ENCODE assay signal across 22 cellular contexts in the genomic region with DNA sequence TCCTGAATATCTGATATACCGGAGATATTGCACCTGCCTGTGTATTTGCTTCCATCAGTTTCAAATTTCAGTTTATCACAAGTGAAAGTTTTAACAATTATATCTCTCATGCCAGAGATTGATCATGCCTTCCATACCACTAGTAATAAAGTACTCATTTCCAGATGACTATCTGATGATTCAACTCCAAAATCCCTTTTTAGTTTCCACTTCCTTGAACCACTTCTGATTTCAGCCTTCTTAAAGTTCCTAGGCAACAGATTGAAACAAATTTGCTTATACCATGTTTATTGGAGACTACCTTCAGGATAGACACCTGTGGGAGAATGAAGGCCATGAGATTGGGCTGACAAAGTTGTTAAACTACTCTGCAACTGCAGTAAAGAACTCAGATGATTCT. TPM values are rescaled to one million over a fixed set of nuclear protein-coding genes. Genes with fewer than 3 reads are reported as not detected.
"Had no signal": no experiment of that assay in that cellular context is flagged by ENCODE, and none has a peak within 500 bp of the region (broad histone marks: within the 10 kb centered on the region; RNA-seq: fewer than 3 reads in every experiment).

No MANE protein-coding gene starts in this region.

- H3K27ac Mint-ChIP-seq: dendritic cell treated with granulocyte-macrophage colony-stimulating factor and Interleukin-4, amounts not matched to agents 40 ng/mL and 50 ng/mL, for 4 days; nephron progenitor cell; stimulated activated naive CD8-positive, alpha-beta T cell treated with anti-CD3 and anti-CD28 coated beads, Interleukin-15, Interleukin-2, amounts not matched to agents 100 ng/mL and 50 ng/mL, for 24 hours; T-helper 17 cell had no signal

- H3K27ac ChIP-seq: esophagus muscularis mucosa, skin epidermis, upper lobe of left lung, WERI-Rb-1 had no signal

- DNase-seq: activated CD4-positive, alpha-beta T cell treated with anti-CD3 and anti-CD28 coated beads for 1 hour; activated CD8-positive, alpha-beta memory T cell treated with anti-CD3 and anti-CD28 coated beads for 24 hours; activated CD8-positive, alpha-beta memory T cell treated with anti-CD3 and anti-CD28 coated beads, Interleukin-2, amount 50 U/mL, for 48 hours; activated effector memory CD4-positive, alpha-beta T cell treated with Interleukin-2 at 50 U/mL for 16 hours; activated naive CD4-positive, alpha-beta T cell treated with anti-CD3 and anti-CD28 coated beads, Interleukin-2, amount 50 U/mL, for 16 hours; activated T-cell treated with anti-CD3 and anti-CD28 coated beads, Interleukin-2, amount 50 U/mL, for 48 hours; effector CD8-positive, alpha-beta T cell; midbrain; nephron progenitor cell; nucleus accumbens; stimulated activated CD4-positive, alpha-beta T cell treated with anti-CD3 and anti-CD28 coated beads, Interleukin-15, amount 100 ng/mL, for 24 hours; stimulated activated CD4-positive, alpha-beta T cell treated with anti-CD3 and anti-CD28 coated beads, Interleukin-2, amount 100 ng/mL, for 48 hours; T-helper 17 cell; upper lobe of left lung; WERI-Rb-1 had no signal

- H3K9me3 Mint-ChIP-seq: dendritic cell treated with granulocyte-macrophage colony-stimulating factor and Interleukin-4, amounts not matched to agents 40 ng/mL and 50 ng/mL, for 4 days had no signal

- H3K9me3 ChIP-seq: upper lobe of left lung had no signal

- H3K4me1 ChIP-seq: esophagus muscularis mucosa, upper lobe of left lung had no signal

- H3K4me1 Mint-ChIP-seq: nephron progenitor cell, T-helper 17 cell had no signal

- H3K36me3 ChIP-seq: esophagus muscularis mucosa, upper lobe of left lung, WERI-Rb-1 had no signal

- H3K27me3 Mint-ChIP-seq: dendritic cell treated with granulocyte-macrophage colony-stimulating factor and Interleukin-4, amounts not matched to agents 40 ng/mL and 50 ng/mL, for 4 days; stimulated activated naive CD8-positive, alpha-beta T cell treated with anti-CD3 and anti-CD28 coated beads, Interleukin-15, Interleukin-2, amounts not matched to agents 100 ng/mL and 50 ng/mL, for 24 hours; T-helper 17 cell had no signal

- H3K27me3 ChIP-seq: esophagus muscularis mucosa, hepatocyte, upper lobe of left lung had no signal

- H3K4me3 Mint-ChIP-seq: dendritic cell treated with granulocyte-macrophage colony-stimulating factor and Interleukin-4, amounts not matched to agents 40 ng/mL and 50 ng/mL, for 4 days; nephron progenitor cell; stimulated activated naive CD8-positive, alpha-beta T cell treated with anti-CD3 and anti-CD28 coated beads, Interleukin-15, Interleukin-2, amounts not matched to agents 100 ng/mL and 50 ng/mL, for 24 hours; T-helper 17 cell had no signal

- H3K4me2 ChIP-seq: hepatocyte had no signal

- H3K4me3 ChIP-seq: esophagus muscularis mucosa, hepatocyte, lung, skin epidermis, upper lobe of left lung had no signal

- H3K79me2 ChIP-seq: hepatocyte had no signal

- H2AFZ ChIP-seq: hepatocyte had no signal

- ATAC-seq: T-helper 17 cell had no signal

RNA-seq across cellular contexts. Expression of a gene that starts 21.5 kb away (rescaled TPM):
- total RNA-seq: endothelial cell of umbilical vein, T-helper 17 cell had no signal
- polyA plus RNA-seq: endothelial cell of umbilical vein had no signal
